In genomic region chr15:66698971-66699370, GRCh38 we compare ENCODE assay signal across 13 cellular contexts. TPM values are rescaled to one million over a fixed set of nuclear protein-coding genes. Genes with fewer than 3 reads are reported as not detected.
DNase-seq lines count a peak whose midpoint lies in the region; ATAC-seq and TF ChIP-seq lines count a peak whose summit lies in the region.
"Had no signal": no experiment of that assay in that cellular context is flagged by ENCODE, and none has a peak within 500 bp of the region (broad histone marks: within the 10 kb centered on the region; RNA-seq: fewer than 3 reads in every experiment).

No MANE protein-coding gene starts in this region.

- H3K4me1 ChIP-seq in right atrium auricular region = peaks cover 0 to 29% of the 10 kb centered on the region in 2 donors
- peaks cover 0 to 3% of the 10 kb centered on the region in 2 donors for H3K4me1 ChIP-seq in ascending aorta
- H3K4me1 ChIP-seq in thyroid gland = peaks cover 0 to 10% of the 10 kb centered on the region in 2 donors

- H3K27me3 ChIP-seq in right atrium auricular region (no peaks in the 10 kb centered on the region), ascending aorta (no peaks in the 10 kb centered on the region), thyroid gland (no peaks in the 10 kb centered on the region)
- H3K27me3 ChIP-seq: Peyer's patch had no signal

- no peaks in the 10 kb centered on the region for H3K4me1 Mint-ChIP-seq in nephron

- peak overlapping the region in 2 of 3 experiments; percentile 4 to 24 for H3K27ac Mint-ChIP-seq in nephron
- H3K27ac Mint-ChIP-seq: CD4-positive, alpha-beta memory T cell had no signal

- H3K9me3 ChIP-seq in right atrium auricular region (no peaks in the 10 kb centered on the region), ascending aorta (no peaks in the 10 kb centered on the region), thyroid gland (no peaks in the 10 kb centered on the region)
- H3K9me3 ChIP-seq: Peyer's patch had no signal

- H3K4me3 Mint-ChIP-seq in nephron = peak overlapping the region in 1 of 3 experiments; percentile 48

- H3K36me3 ChIP-seq in right atrium auricular region (no peaks in the 10 kb centered on the region), ascending aorta (no peaks in the 10 kb centered on the region), thyroid gland (no peaks in the 10 kb centered on the region)
- H3K36me3 ChIP-seq: Peyer's patch had no signal

- 93 to 94% methylated on average over 5 to 6 of the region's 6 CpGs for WGBS in thyroid gland, 2 donors

- no peak overlapping the region for H3K4me3 ChIP-seq in right atrium auricular region
- H3K4me3 ChIP-seq in ascending aorta = no peak overlapping the region
- H3K4me3 ChIP-seq in thyroid gland (replicated peaks in 1 of 3) = no peak overlapping the region
- H3K4me3 ChIP-seq: Peyer's patch had no signal

- TF ChIP-seq CTCF in right atrium auricular region (IDR thresholded peaks at IDR 0.05) (no peak), ascending aorta (IDR thresholded peaks at IDR 0.05) (no peak), nephron (IDR thresholded peaks at IDR 0.05; ENCODE audit: unreplicated experiment in 3 of 3) (no peak), thyroid gland (IDR thresholded peaks at IDR 0.05) (no peak)

- H3K9me3 Mint-ChIP-seq in nephron = no peaks in the 10 kb centered on the region
- H3K9me3 Mint-ChIP-seq: CD4-positive, alpha-beta memory T cell had no signal

- H3K36me3 Mint-ChIP-seq in nephron (ENCODE audit: low read depth) = peaks cover 4% of the 10 kb centered on the region

- H3K27ac ChIP-seq in right atrium auricular region (peak overlapping the region; percentile 39 to 67), ascending aorta (peak overlapping the region; percentile 24 to 69), thyroid gland (no peak overlapping the region)
- H3K27ac ChIP-seq: Peyer's patch had no signal

- no peaks in the 10 kb centered on the region for H3K27me3 Mint-ChIP-seq in nephron (ENCODE audit: low read depth)

- no peak for TF ChIP-seq POLR2A in thyroid gland (IDR thresholded peaks at IDR 0.05)

- no peak for ATAC-seq in Right ventricle myocardium superior (ENCODE audit: poor library complexity)

- no peak for DNase-seq in right atrium auricular region (ENCODE audit: low spot score)
- no peak for DNase-seq in Right ventricle myocardium superior
- DNase-seq in ascending aorta (ENCODE audit: low spot score in 2 of 2) = no peak
- DNase-seq in NCI-H345 (lab: John Stamatoyannopoulos, UW) = no peak
- DNase-seq in LoVo (ENCODE audit: low spot score) = no peak
- DNase-seq in thyroid gland = no peak
- no peak for DNase-seq in GOT3 (lab: John Stamatoyannopoulos, UW)
- DNase-seq: CD4-positive, alpha-beta memory T cell; DMS79; NCI-H187 treated with DMSO at 0.1 percent for 48 hours; NCI-H446 treated with DMSO at 0.1 percent for 48 hours had no signal

- intact Hi-C loops in Right ventricle myocardium superior (cut with DNase I) (no loop called here), ascending aorta (cut with DNase I) (no loop called here), thyroid gland (cut with DNase I) (loop anchor here (5.0 kb wide), 2 partner anchors 77 to 97 kb away; no protein-coding TSS in a partner anchor)

RNA-seq across cellular contexts. Expression of gene SMAD6, which starts 3.1 kb away (rescaled TPM):
- total RNA-seq in right atrium auricular region (100 to 1,000 TPM in 1 of 2 donors, 10 to 100 TPM in 1; 20.8 to 104 TPM), Right ventricle myocardium superior (14.1 TPM), ascending aorta (140 TPM), thyroid gland (100 to 1,000 TPM in 1 of 4 donors, 10 to 100 TPM in 3; 59.3 to 118 (median 62.3) TPM)

Comparison
In these comparisons a context has a peak if more than half of its experiments do, and no peak if none do; other contexts are left out.
1. H3K27ac ChIP-seq: peak in right atrium auricular region (2 of 2) and ascending aorta (2 of 2); none in thyroid gland (0 of 3).